16 cellular contexts compared by ENCODE assay signal in genomic region chr18:2303517-2304238, GRCh38.
DNase-seq lines count a peak whose midpoint lies in the region; ATAC-seq, FAIRE-seq and TF ChIP-seq lines count a peak whose summit lies in the region.
"Had no signal": no experiment of that assay in that cellular context is flagged by ENCODE, and none has a peak within 500 bp of the region (broad histone marks: within the 10 kb centered on the region; RNA-seq: fewer than 3 reads in every experiment).

No MANE protein-coding gene starts in this region.

- no peaks in the 10 kb centered on the region for H3K36me3 ChIP-seq in kidney epithelial cell (ENCODE audit: control insufficient read depth, insufficient read depth, low read length)

- peak; percentile 29 for DNase-seq in Caki2 (ENCODE audit: low read depth)
- peak; percentile 7 for DNase-seq in HTR-8/SVneo (ENCODE audit: insufficient read length, low spot score)
- DNase-seq in astrocyte of the spinal cord (ENCODE audit: low read depth, low spot score), result peak; percentile 59
- DNase-seq in kidney epithelial cell (ENCODE audit: low read depth), result peak; percentile 26
- no peak for DNase-seq in middle frontal gyrus (ENCODE audit: extremely low spot score, low spot score)
- no peak for DNase-seq in NCI-H345 treated with DMSO at 0.1 percent for 48 hours (lab: John Stamatoyannopoulos, UW; ENCODE audit: unreplicated experiment)
- DNase-seq: activated CD8-positive, alpha-beta T cell treated with anti-CD3 and anti-CD28 coated beads for 36 hours; activated effector memory CD4-positive, alpha-beta T cell treated with anti-CD3 and anti-CD28 coated beads, Interleukin-2, amount 50 U/mL, for 16 hours; C1 segment of cervical spinal cord; Karpas-422; kidney; naive thymus-derived CD4-positive, alpha-beta T cell; right cardiac atrium; stimulated activated naive CD8-positive, alpha-beta T cell treated with anti-CD3 and anti-CD28 coated beads, Interleukin-15, Interleukin-2, amounts not matched to agents 100 U/mL and 50 U/mL, for 24 hours had no signal

- no peak overlapping the region for H3K4me3 ChIP-seq in astrocyte of the spinal cord (ENCODE audit: low read depth, low read length)
- H3K4me3 ChIP-seq in kidney epithelial cell (ENCODE audit: low read depth, low read length), result no peak overlapping the region

- TF ChIP-seq CTCF in astrocyte of the spinal cord (IDR thresholded peaks at IDR 0.05; ENCODE audit: low read depth, low read length) (no peak), kidney epithelial cell (IDR thresholded peaks at IDR 0.05; ENCODE audit: insufficient read depth, low read length, poor library complexity, severe bottlenecking) (no peak)

- H3K27me3 ChIP-seq in kidney epithelial cell (ENCODE audit: control insufficient read depth, insufficient read depth, low read length), result no peaks in the 10 kb centered on the region

- ATAC-seq in GM18873 (IDR thresholded peaks at IDR 0.05; ENCODE audit: low FRiP score, unreplicated experiment) (no peak), HG02885 (IDR thresholded peaks at IDR 0.05; ENCODE audit: poor library complexity, unreplicated experiment) (no peak)
- ATAC-seq: activated CD8-positive, alpha-beta T cell treated with anti-CD3 and anti-CD28 coated beads for 36 hours; naive thymus-derived CD4-positive, alpha-beta T cell; right cardiac atrium; stimulated activated naive CD8-positive, alpha-beta T cell treated with anti-CD3 and anti-CD28 coated beads, Interleukin-15, Interleukin-2, amounts not matched to agents 100 U/mL and 50 U/mL, for 24 hours had no signal

- in situ Hi-C loops in Caki2 (cut with HindIII; ENCODE audit: low pct_unique_long_range_greater_than_20kb, low sequenced_read_pairs), result no loop called here
- in situ Hi-C loops in astrocyte of the spinal cord (cut with HindIII; ENCODE audit: low sequenced_read_pairs), result no loop called here

- no peak for FAIRE-seq in HTR-8/SVneo (lab: Jason Lieb, UNC)
- FAIRE-seq: kidney had no signal

Comparison
In these comparisons a context has a peak if more than half of its experiments do, and no peak if none do; other contexts are left out.
1. DNase-seq: peak in Caki2 (single experiment), HTR-8/SVneo (single experiment), astrocyte of the spinal cord (single experiment) and kidney epithelial cell (single experiment); none in middle frontal gyrus (single experiment) and NCI-H345 treated with DMSO at 0.1 percent for 48 hours (single experiment).